12 cellular contexts compared by ENCODE assay signal in the genomic region with DNA sequence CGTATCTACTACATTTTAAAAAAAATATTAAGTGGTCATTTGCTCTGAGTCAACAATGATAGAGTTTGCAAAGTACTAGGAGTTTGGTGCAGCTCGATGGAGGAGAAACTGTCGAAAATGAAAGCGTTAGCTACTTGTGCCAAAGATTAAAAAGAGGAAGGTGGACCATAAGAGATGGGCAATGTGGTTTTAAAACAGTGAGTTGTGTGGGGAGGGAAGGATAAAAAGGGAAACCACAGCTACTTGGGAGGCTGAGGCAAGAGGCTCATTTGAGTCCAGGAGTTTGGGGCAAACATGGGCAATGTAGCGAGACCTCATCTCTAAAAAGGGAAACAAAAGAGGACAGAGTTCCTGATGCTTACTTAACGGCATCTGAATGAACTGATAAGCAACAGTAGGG. TPM values are rescaled to one million over a fixed set of nuclear protein-coding genes. Genes with fewer than 3 reads are reported as not detected.
DNase-seq lines count a peak whose midpoint lies in the region; ATAC-seq and TF ChIP-seq lines count a peak whose summit lies in the region.
"Had no signal": no experiment of that assay in that cellular context is flagged by ENCODE, and none has a peak within 500 bp of the region (broad histone marks: within the 10 kb centered on the region; RNA-seq: fewer than 3 reads in every experiment).

No MANE protein-coding gene starts in this region.

- H2AFZ ChIP-seq in PC-3 (ENCODE audit: low read length), result no peak overlapping the region

- no peaks in the 10 kb centered on the region for H3K9me2 ChIP-seq in PC-3 (replicated peaks; ENCODE audit: low read length)

- H3K9me3 Mint-ChIP-seq in activated naive CD8-positive, alpha-beta T cell (ENCODE audit: low read depth), result no peaks in the 10 kb centered on the region

- no peaks in the 10 kb centered on the region for H3K36me3 ChIP-seq in PC-3 (ENCODE audit: low read depth, low read length)
- H3K36me3 ChIP-seq: gastrocnemius medialis, right lobe of liver, vagina had no signal

- H3K4me1 Mint-ChIP-seq in activated naive CD8-positive, alpha-beta T cell (ENCODE audit: low read depth), result peaks cover 2% of the 10 kb centered on the region

- ATAC-seq in GM18498 (IDR thresholded peaks at IDR 0.05; ENCODE audit: unreplicated experiment) (peak; percentile 95), GM21423 (IDR thresholded peaks at IDR 0.05; ENCODE audit: unreplicated experiment) (peak; percentile 96), HG03439 (IDR thresholded peaks at IDR 0.05; ENCODE audit: unreplicated experiment) (peak; percentile 94), PC-3 (no peak)
- ATAC-seq: gastrocnemius medialis had no signal

- H4K20me1 ChIP-seq in PC-3 (ENCODE audit: low read length), result no peaks in the 10 kb centered on the region

- no peaks in the 10 kb centered on the region for H3K9me3 ChIP-seq in PC-3 (ENCODE audit: low read length)
- H3K9me3 ChIP-seq: gastrocnemius medialis, right lobe of liver, vagina had no signal

- H3K4me1 ChIP-seq in PC-3 (ENCODE audit: insufficient read depth, low read length), result no peaks in the 10 kb centered on the region
- H3K4me1 ChIP-seq: gastrocnemius medialis, vagina had no signal

- peaks cover 9% of the 10 kb centered on the region for H3K27me3 Mint-ChIP-seq in activated naive CD8-positive, alpha-beta T cell

- POLR2A ChIA-PET in PC-3 (lab: Charles Lee; ENCODE audit: unreplicated experiment), result no interaction called here

- H3K27ac Mint-ChIP-seq in activated naive CD8-positive, alpha-beta T cell, result no peak overlapping the region

- no peak overlapping the region for H3K27ac ChIP-seq in PC-3 (ENCODE audit: low read length)
- H3K27ac ChIP-seq: gastrocnemius medialis, vagina had no signal

- no peaks in the 10 kb centered on the region for H3K79me2 ChIP-seq in PC-3 (ENCODE audit: low read length)

- no TSS peak for BruUV-seq in PC-3 (replicated peaks; lab: Mats Ljungman, UMichigan)

- H3K4me3 Mint-ChIP-seq in activated naive CD8-positive, alpha-beta T cell, result peak overlapping the region; percentile 11

- H3F3A ChIP-seq in PC-3 (ENCODE audit: low read length, unreplicated experiment), result no peaks in the 10 kb centered on the region

- intact Hi-C loops in PC-3 (cut with micrococcal nuclease), result no loop called here

- H3K4me2 ChIP-seq in PC-3 (ENCODE audit: low read length), result no peak overlapping the region

- DNase-seq in NCI-H748 (lab: John Stamatoyannopoulos, UW; ENCODE audit: unreplicated experiment) (no peak), PC-3 (no peak), activated gamma-delta T cell treated with Interleukin-2 at 50 U/mL for 16 hours (no peak), dermis blood vessel endothelial cell (no peak)
- DNase-seq: activated effector memory CD4-positive, alpha-beta T cell treated with anti-CD3 and anti-CD28 coated beads, Interleukin-2, amount 50 U/mL, for 16 hours; gastrocnemius medialis; right lobe of liver had no signal

- no peak overlapping the region for H3K4me3 ChIP-seq in PC-3 (ENCODE audit: low read length)
- H3K4me3 ChIP-seq: gastrocnemius medialis, right lobe of liver, vagina had no signal

- CTCF ChIA-PET in PC-3 (lab: Charles Lee), result no interaction called here

- no peak overlapping the region for H3K9ac ChIP-seq in PC-3 (ENCODE audit: low read length)

- no peak for TF ChIP-seq CTCF in PC-3 (conservative IDR thresholded peaks at IDR 0.05; ENCODE audit: low read depth, low read length)

- H3K36me3 Mint-ChIP-seq in activated naive CD8-positive, alpha-beta T cell, result peaks cover 6% of the 10 kb centered on the region

- no peaks in the 10 kb centered on the region for H3K27me3 ChIP-seq in PC-3 (ENCODE audit: low read length)
- H3K27me3 ChIP-seq: right lobe of liver, vagina had no signal

RNA-seq across cellular contexts. Expression of a gene that starts 18.2 kb away (rescaled TPM):
- 64.8 and 80.4 TPM in 2 replicates for total RNA-seq in PC-3 (2014; rRNA removed)
- 60.6 and 99.7 TPM in 2 replicates for total RNA-seq in dermis blood vessel endothelial cell

RNA-seq across cellular contexts. Expression of a gene that starts 47.1 kb away (rescaled TPM):
- 34.6 and 49.4 TPM in 2 replicates for total RNA-seq in PC-3 (2014; rRNA removed)
- total RNA-seq in dermis blood vessel endothelial cell, result 62.0 and 69.4 TPM in 2 replicates
